ENCODE assay signal across 1 cellular context in the genomic region with DNA sequence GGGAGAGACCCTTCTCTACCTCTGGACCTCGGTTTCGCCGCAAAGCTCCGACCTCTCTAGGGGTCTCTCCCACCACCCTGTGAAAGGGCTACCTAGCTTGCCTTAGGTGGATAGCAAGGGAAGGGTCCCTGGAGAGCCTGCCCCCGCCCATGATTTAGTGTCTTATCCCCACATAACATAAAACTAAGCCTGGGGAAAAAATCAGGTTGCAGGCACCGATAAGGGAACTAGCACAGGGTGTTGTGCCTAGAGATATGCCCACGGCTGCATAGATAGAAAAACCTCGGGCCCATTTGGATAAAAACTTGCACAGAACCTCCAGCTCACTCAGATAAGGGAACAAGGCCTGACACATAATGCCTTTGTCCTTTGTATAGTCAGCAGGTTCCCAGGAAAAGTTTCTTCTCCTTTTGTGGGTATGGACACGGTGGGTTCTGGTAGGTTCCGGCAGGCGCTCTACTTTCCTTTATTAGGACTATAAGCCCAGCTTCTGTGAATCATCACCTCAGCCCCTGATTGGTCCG.
TF ChIP-seq lines count a peak whose summit lies in the region.

No MANE protein-coding gene starts in this region.

TF ChIP-seq in K562, 482 proteins besides CTCF, POLR2A, EP300 and RAD21 (continued from another document and continues in another):
- TF ChIP-seq, protein P1, sequence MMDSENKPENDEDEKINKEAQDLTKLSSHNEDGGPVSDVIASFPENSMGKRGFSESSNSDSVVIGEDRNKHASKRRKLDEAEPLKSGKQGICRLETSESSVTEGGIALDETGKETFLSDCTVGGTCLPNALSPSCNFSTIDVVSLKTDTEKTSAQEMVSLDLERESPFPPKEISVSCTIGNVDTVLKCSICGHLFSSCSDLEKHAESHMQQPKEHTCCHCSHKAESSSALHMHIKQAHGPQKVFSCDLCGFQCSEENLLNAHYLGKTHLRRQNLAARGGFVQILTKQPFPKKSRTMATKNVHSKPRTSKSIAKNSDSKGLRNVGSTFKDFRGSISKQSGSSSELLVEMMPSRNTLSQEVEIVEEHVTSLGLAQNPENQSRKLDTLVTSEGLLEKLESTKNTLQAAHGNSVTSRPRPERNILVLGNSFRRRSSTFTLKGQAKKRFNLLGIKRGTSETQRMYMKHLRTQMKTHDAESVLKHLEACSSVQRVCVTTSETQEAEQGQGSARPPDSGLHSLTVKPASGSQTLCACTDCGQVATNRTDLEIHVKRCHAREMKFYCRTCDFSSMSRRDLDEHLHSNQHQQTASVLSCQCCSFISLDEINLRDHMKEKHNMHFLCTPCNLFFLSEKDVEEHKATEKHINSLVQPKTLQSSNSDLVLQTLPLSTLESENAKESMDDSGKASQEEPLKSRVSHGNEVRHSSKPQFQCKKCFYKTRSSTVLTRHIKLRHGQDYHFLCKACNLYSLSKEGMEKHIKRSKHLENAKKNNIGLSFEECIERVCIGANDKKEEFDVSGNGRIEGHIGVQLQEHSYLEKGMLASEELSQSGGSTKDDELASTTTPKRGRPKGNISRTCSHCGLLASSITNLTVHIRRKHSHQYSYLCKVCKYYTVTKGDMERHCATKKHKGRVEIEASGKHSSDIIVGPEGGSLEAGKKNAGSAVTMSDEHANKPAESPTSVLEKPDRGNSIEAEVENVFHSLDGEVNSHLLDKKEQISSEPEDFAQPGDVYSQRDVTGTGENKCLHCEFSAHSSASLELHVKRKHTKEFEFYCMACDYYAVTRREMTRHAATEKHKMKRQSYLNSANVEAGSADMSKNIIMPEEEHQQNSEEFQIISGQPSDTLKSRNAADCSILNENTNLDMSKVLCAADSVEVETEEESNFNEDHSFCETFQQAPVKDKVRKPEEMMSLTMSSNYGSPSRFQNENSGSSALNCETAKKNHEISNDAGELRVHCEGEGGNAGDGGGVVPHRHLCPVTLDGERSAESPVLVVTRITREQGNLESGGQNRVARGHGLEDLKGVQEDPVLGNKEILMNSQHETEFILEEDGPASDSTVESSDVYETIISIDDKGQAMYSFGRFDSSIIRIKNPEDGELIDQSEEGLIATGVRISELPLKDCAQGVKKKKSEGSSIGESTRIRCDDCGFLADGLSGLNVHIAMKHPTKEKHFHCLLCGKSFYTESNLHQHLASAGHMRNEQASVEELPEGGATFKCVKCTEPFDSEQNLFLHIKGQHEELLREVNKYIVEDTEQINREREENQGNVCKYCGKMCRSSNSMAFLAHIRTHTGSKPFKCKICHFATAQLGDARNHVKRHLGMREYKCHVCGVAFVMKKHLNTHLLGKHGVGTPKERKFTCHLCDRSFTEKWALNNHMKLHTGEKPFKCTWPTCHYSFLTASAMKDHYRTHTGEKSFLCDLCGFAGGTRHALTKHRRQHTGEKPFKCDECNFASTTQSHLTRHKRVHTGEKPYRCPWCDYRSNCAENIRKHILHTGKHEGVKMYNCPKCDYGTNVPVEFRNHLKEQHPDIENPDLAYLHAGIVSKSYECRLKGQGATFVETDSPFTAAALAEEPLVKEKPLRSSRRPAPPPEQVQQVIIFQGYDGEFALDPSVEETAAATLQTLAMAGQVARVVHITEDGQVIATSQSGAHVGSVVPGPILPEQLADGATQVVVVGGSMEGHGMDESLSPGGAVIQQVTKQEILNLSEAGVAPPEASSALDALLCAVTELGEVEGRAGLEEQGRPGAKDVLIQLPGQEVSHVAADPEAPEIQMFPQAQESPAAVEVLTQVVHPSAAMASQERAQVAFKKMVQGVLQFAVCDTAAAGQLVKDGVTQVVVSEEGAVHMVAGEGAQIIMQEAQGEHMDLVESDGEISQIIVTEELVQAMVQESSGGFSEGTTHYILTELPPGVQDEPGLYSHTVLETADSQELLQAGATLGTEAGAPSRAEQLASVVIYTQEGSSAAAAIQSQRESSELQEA (IDR thresholded peaks at IDR 0.05; ENCODE audit: low read depth): 0 out of 2 replicates have a peak, but pooled peaks have one; percentile 12
- TF ChIP-seq CUX1 (CRISPR knock-in tag; IDR thresholded peaks at IDR 0.05) (peak; percentile 90), ZNF165 (CRISPR knock-in tag; IDR thresholded peaks at IDR 0.05; ENCODE audit: borderline replicate concordance) (no peak), FUS (optimal IDR thresholded peaks at IDR 0.05; ENCODE audit: low read depth, low read length) (no peak), ARID2 (IDR thresholded peaks at IDR 0.05) (no peak), CCAR2 (IDR thresholded peaks at IDR 0.05; ENCODE audit: low read depth, low read length) (no peak), GATA2 (CRISPR knock-in tag; IDR thresholded peaks at IDR 0.05) (peak; percentile 92), ZFPM2 (CRISPR knock-in tag; IDR thresholded peaks at IDR 0.05) (no peak), MCM7 (IDR thresholded peaks at IDR 0.05) (no peak), DIDO1 (tag; IDR thresholded peaks at IDR 0.05; ENCODE audit: low read depth) (peak; percentile 51; the same call in 1 of the 2 replicates), RUNX1 (IDR thresholded peaks at IDR 0.05; ENCODE audit: low read depth) (peak; percentile 91; the same call in 1 of the 2 replicates), ZNF12 (CRISPR knock-in tag; IDR thresholded peaks at IDR 0.05) (no peak; the same call in 1 of the 2 replicates), BRF2 (IDR thresholded peaks at IDR 0.05; ENCODE audit: borderline replicate concordance, insufficient read depth, insufficient read length) (no peak), EZH2 (IDR thresholded peaks at IDR 0.05; ENCODE audit: borderline replicate concordance, low read depth, low read length) (peak; percentile 65; the same call in 1 of the 2 replicates), CBX1 (IDR thresholded peaks at IDR 0.05; ENCODE audit: low read depth) (peak; percentile 56; the same call in 1 of the 2 replicates), ZC3H11A (IDR thresholded peaks at IDR 0.05; ENCODE audit: low read depth, low read length) (no peak), ZNF253 (CRISPR knock-in tag; conservative IDR thresholded peaks at IDR 0.05) (no peak), MBD2 (IDR thresholded peaks at IDR 0.05; ENCODE audit: borderline replicate concordance, low read depth) (peak; percentile 40; the same call in 1 of the 2 replicates), NEUROD1 (IDR thresholded peaks at IDR 0.05; ENCODE audit: borderline replicate concordance, low read depth, low read length, partially characterized antibody) (peak; percentile 50), NR2C2 (CRISPR knock-in tag; IDR thresholded peaks at IDR 0.05) (no peak), NR2C2 (tag; IDR thresholded peaks at IDR 0.05) (no peak), ZFP1 (CRISPR knock-in tag; IDR thresholded peaks at IDR 0.05) (no peak), JUND (IDR thresholded peaks at IDR 0.05; ENCODE audit: borderline replicate concordance, low read depth, low read length) (no peak), JUND (tag; IDR thresholded peaks at IDR 0.05; ENCODE audit: borderline replicate concordance, low read depth, low read length) (no peak; the same call in 2 of the 3 replicates), THAP7 (CRISPR knock-in tag; IDR thresholded peaks at IDR 0.05) (no peak), NFYB (IDR thresholded peaks at IDR 0.05; ENCODE audit: extremely low read depth, insufficient read length) (peak; percentile 93), HDAC3 (IDR thresholded peaks at IDR 0.05; ENCODE audit: borderline replicate concordance, partially characterized antibody) (peak; percentile 94), ZFX (CRISPR knock-in tag; IDR thresholded peaks at IDR 0.05) (peak; percentile 76; the same call in 1 of the 2 replicates), SIX5 (IDR thresholded peaks at IDR 0.05; ENCODE audit: borderline replicate concordance in 1 of 2, insufficient read depth in 1 of 2, low read depth in 1 of 2, low read length in 2 of 2) (no peak), POLR3A (IDR thresholded peaks at IDR 0.05; ENCODE audit: borderline replicate concordance, extremely low read depth, insufficient read depth, insufficient read length) (no peak), NCOR1 (IDR thresholded peaks at IDR 0.05) (peak; percentile 99), ZNF146 (CRISPR knock-in tag; IDR thresholded peaks at IDR 0.05; ENCODE audit: unreplicated experiment) (no peak), L3MBTL2 (IDR thresholded peaks at IDR 0.05) (no peak), ZNF444 (CRISPR knock-in tag; IDR thresholded peaks at IDR 0.05) (no peak), ZNF584 (CRISPR knock-in tag; IDR thresholded peaks at IDR 0.05; ENCODE audit: low read depth) (0 out of 2 replicates have a peak, but pooled peaks have one; percentile 30)
- TF ChIP-seq, protein P2, sequence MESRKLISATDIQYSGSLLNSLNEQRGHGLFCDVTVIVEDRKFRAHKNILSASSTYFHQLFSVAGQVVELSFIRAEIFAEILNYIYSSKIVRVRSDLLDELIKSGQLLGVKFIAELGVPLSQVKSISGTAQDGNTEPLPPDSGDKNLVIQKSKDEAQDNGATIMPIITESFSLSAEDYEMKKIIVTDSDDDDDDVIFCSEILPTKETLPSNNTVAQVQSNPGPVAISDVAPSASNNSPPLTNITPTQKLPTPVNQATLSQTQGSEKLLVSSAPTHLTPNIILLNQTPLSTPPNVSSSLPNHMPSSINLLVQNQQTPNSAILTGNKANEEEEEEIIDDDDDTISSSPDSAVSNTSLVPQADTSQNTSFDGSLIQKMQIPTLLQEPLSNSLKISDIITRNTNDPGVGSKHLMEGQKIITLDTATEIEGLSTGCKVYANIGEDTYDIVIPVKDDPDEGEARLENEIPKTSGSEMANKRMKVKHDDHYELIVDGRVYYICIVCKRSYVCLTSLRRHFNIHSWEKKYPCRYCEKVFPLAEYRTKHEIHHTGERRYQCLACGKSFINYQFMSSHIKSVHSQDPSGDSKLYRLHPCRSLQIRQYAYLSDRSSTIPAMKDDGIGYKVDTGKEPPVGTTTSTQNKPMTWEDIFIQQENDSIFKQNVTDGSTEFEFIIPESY (CRISPR knock-in tag; IDR thresholded peaks at IDR 0.05): no peak
- TF ChIP-seq, protein P3, sequence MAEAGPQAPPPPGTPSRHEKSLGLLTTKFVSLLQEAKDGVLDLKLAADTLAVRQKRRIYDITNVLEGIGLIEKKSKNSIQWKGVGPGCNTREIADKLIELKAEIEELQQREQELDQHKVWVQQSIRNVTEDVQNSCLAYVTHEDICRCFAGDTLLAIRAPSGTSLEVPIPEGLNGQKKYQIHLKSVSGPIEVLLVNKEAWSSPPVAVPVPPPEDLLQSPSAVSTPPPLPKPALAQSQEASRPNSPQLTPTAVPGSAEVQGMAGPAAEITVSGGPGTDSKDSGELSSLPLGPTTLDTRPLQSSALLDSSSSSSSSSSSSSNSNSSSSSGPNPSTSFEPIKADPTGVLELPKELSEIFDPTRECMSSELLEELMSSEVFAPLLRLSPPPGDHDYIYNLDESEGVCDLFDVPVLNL (CRISPR knock-in tag; IDR thresholded peaks at IDR 0.05; ENCODE audit: low read depth): no peak
- TF ChIP-seq, protein P4, sequence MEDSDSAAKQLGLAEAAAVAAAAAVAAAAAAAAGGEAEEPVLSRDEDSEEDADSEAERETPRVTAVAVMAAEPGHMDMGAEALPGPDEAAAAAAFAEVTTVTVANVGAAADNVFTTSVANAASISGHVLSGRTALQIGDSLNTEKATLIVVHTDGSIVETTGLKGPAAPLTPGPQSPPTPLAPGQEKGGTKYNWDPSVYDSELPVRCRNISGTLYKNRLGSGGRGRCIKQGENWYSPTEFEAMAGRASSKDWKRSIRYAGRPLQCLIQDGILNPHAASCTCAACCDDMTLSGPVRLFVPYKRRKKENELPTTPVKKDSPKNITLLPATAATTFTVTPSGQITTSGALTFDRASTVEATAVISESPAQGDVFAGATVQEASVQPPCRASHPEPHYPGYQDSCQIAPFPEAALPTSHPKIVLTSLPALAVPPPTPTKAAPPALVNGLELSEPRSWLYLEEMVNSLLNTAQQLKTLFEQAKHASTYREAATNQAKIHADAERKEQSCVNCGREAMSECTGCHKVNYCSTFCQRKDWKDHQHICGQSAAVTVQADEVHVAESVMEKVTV (CRISPR knock-in tag; IDR thresholded peaks at IDR 0.05): no peak
- TF ChIP-seq, protein P5, sequence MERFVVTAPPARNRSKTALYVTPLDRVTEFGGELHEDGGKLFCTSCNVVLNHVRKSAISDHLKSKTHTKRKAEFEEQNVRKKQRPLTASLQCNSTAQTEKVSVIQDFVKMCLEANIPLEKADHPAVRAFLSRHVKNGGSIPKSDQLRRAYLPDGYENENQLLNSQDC (CRISPR knock-in tag; IDR thresholded peaks at IDR 0.05): no peak
